ENCODE assay signal across 14 cellular contexts in genomic region chr1:153984125-153984899, GRCh38. TPM values are rescaled to one million over a fixed set of nuclear protein-coding genes. Genes with fewer than 3 reads are reported as not detected.
A peak's percentile ranks its signal among the peaks of the same experiment; 100 is the strongest.
DNase-seq lines count a peak whose midpoint lies in the region; ATAC-seq, FAIRE-seq and TF ChIP-seq lines count a peak whose summit lies in the region.
"Had no signal": no experiment of that assay in that cellular context is flagged by ENCODE, and none has a peak within 500 bp of the region (broad histone marks: within the 10 kb centered on the region; RNA-seq: fewer than 3 reads in every experiment).

No MANE protein-coding gene starts in this region.

- H3K27me3 Mint-ChIP-seq in activated T-cell treated with anti-CD3 and anti-CD28 coated beads, Interleukin-2, amount 50 U/mL, for 72 hours (ENCODE audit: low read depth), result no peaks in the 10 kb centered on the region
- H3K27me3 Mint-ChIP-seq in activated T-cell treated with anti-CD3 and anti-CD28 coated beads, Interleukin-2, amount 50 U/mL, for 4 hours (ENCODE audit: low read depth), result peaks cover 7% of the 10 kb centered on the region

- H3K4me3 ChIP-seq in K562 (peak overlapping the region; percentile 55; the same call in 1 of the 2 replicates), lower lobe of right lung (peak overlapping the region; percentile 71), tibial nerve (peak overlapping the region in 1 of 4 donors; percentile 70)
- H3K4me3 ChIP-seq: GM12878 had no signal

- in situ Hi-C loops in K562 (cut with MboI), result loop anchor here (10.0 kb wide), 1 partner anchor 480 kb away; no protein-coding TSS in a partner anchor

- no peaks in the 10 kb centered on the region for H3K9me3 Mint-ChIP-seq in activated T-cell treated with anti-CD3 and anti-CD28 coated beads, Interleukin-2, amount 50 U/mL, for 72 hours
- no peaks in the 10 kb centered on the region for H3K9me3 Mint-ChIP-seq in activated T-cell treated with anti-CD3 and anti-CD28 coated beads, Interleukin-2, amount 50 U/mL, for 4 hours

- whole genome bisulfite sequencing in K562 (ENCODE audit: insufficient coverage, low coverage, missing lambda C conversion rate), result 52% methylated on average over 6 of the region's 6 CpGs
- WGBS in tibial nerve, 2 donors, result 50 to 52% methylated on average over 6 of the region's 6 CpGs

- intact Hi-C loops in K562 (cut with micrococcal nuclease) (loop anchor here (10.0 kb wide), 1 partner anchor 630 kb away; the partner anchor contains the start of gene S100A9), lower lobe of right lung (cut with DNase I) (loop anchor here (10.0 kb wide), 1 partner anchor 190 kb away; no protein-coding TSS in a partner anchor)

- TF ChIP-seq CTCF in K562 (IDR thresholded peaks at IDR 0.05 in 2 of 3, conservative IDR thresholded peaks at IDR 0.05 in 1 of 3; ENCODE audit: insufficient read depth in 2 of 3, low read depth in 1 of 3, low read length in 3 of 3), result no peak
- TF ChIP-seq CTCF in lower lobe of right lung (IDR thresholded peaks at IDR 0.05), result no peak
- no peak for TF ChIP-seq CTCF in tibial nerve (IDR thresholded peaks at IDR 0.05)

- peaks cover 15% of the 10 kb centered on the region for H3K79me2 ChIP-seq in K562 (ENCODE audit: control insufficient read depth, insufficient read depth, low read length)

- H3K27ac ChIP-seq in K562 (ENCODE audit: extremely low read depth, low read depth, low read length) (no peak overlapping the region; the same call in 2 of the 3 replicates), lower lobe of right lung (no peak overlapping the region), tibial nerve (peak overlapping the region in 3 of 4 donors; percentile 85 to 93 (median 93))

- H3K4me1 ChIP-seq in K562 (replicated peaks in 1 of 2; ENCODE audit: control insufficient read depth in 2 of 2, insufficient read depth in 2 of 2, low read length in 2 of 2), result peaks cover 5 to 15% of the 10 kb centered on the region in 2 experiments; a peak in 4 of 5 replicates
- peaks cover 26% of the 10 kb centered on the region for H3K4me1 ChIP-seq in lower lobe of right lung
- H3K4me1 ChIP-seq in tibial nerve, result peaks cover 0 to 31% (median 7%) of the 10 kb centered on the region in 4 donors
- H3K4me1 ChIP-seq: prostate gland had no signal

- CTCF ChIA-PET in K562 (lab: Yijun Ruan, JAX; ENCODE audit: low intra/inter-chr PET ratio), result no interaction called here

- no peak for TF ChIP-seq RAD21 in K562 (CRISPR knock-in tag; conservative IDR thresholded peaks at IDR 0.05 in 1 of 2, IDR thresholded peaks at IDR 0.05 in 1 of 2)

- no TSS peak for BruUV-seq in K562 (replicated peaks; lab: Mats Ljungman, UMichigan)

- TF ChIP-seq POLR2A in K562 (conservative IDR thresholded peaks at IDR 0.05), result no peak
- no peak for TF ChIP-seq POLR2A in tibial nerve (IDR thresholded peaks at IDR 0.05)

- H3K4me3 Mint-ChIP-seq in activated T-cell treated with anti-CD3 and anti-CD28 coated beads, Interleukin-2, amount 50 U/mL, for 72 hours, result peak overlapping the region; percentile 5 to 60
- H3K4me3 Mint-ChIP-seq in activated T-cell treated with anti-CD3 and anti-CD28 coated beads, Interleukin-2, amount 50 U/mL, for 4 hours, result no peak overlapping the region

- peaks cover 0 to 2% of the 10 kb centered on the region in 2 donors for H3K36me3 Mint-ChIP-seq in activated T-cell treated with anti-CD3 and anti-CD28 coated beads, Interleukin-2, amount 50 U/mL, for 72 hours (ENCODE audit: insufficient read depth in 2 of 2)
- no peaks in the 10 kb centered on the region for H3K36me3 Mint-ChIP-seq in activated T-cell treated with anti-CD3 and anti-CD28 coated beads, Interleukin-2, amount 50 U/mL, for 4 hours (ENCODE audit: insufficient read depth)

- ATAC-seq in activated T-cell treated with anti-CD3 and anti-CD28 coated beads, Interleukin-2, amount 50 U/mL, for 72 hours (replicated peaks in 1 of 2), result no peak
- ATAC-seq in activated T-cell treated with anti-CD3 and anti-CD28 coated beads, Interleukin-2, amount 50 U/mL, for 4 hours, result no peak
- ATAC-seq in K562 (no peak), lower lobe of right lung (no peak), GM19467 (IDR thresholded peaks at IDR 0.05; ENCODE audit: unreplicated experiment) (no peak), GM21360 (IDR thresholded peaks at IDR 0.05; ENCODE audit: unreplicated experiment) (no peak)
- ATAC-seq: GM12878 had no signal

- POLR2A ChIA-PET in K562 (lab: Yijun Ruan, JAX), result interaction anchor here (0.6 to 1.8 kb wide), 3 partner anchors 10 to 120 kb away, joined by 3 to 6 read pairs (median 5); partner anchors contain the start of gene DENND4B

- no peak for DNase-seq in activated T-cell treated with anti-CD3 and anti-CD28 coated beads, Interleukin-2, amount 50 U/mL, for 72 hours
- DNase-seq in activated T-cell treated with anti-CD3 and anti-CD28 coated beads, Interleukin-2, amount 50 U/mL, for 4 hours, result no peak
- DNase-seq in K562 (ENCODE audit: extremely low read depth in 1 of 4, low spot score in 3 of 4), result no peak
- no peak for DNase-seq in lower lobe of right lung
- DNase-seq in tibial nerve (ENCODE audit: low spot score in 2 of 2), result no peak
- no peak for DNase-seq in dedifferentiated amniotic fluid mesenchymal stem cell (ENCODE audit: extremely low spot score)
- DNase-seq: activated CD8-positive, alpha-beta memory T cell treated with anti-CD3 and anti-CD28 coated beads for 24 hours; H7; NCI-H2029 treated with DMSO at 0.1 percent for 48 hours; stimulated activated CD8-positive, alpha-beta memory T cell treated with anti-CD3 and anti-CD28 coated beads, Interleukin-4, amount 100 ng/mL, for 48 hours had no signal

- peak overlapping the region; percentile 94 for H3K4me2 ChIP-seq in K562 (ENCODE audit: insufficient read depth, low read length)

- H3K27ac Mint-ChIP-seq in activated T-cell treated with anti-CD3 and anti-CD28 coated beads, Interleukin-2, amount 50 U/mL, for 72 hours, result no peak overlapping the region

- TF ChIP-seq EP300 in K562 (IDR thresholded peaks at IDR 0.05; ENCODE audit: low read length) (no peak), tibial nerve (IDR thresholded peaks at IDR 0.05) (no peak)

- H3K9ac ChIP-seq in K562 (ENCODE audit: insufficient read depth in 1 of 2, low read depth in 2 of 2, low read length in 2 of 2), result peak overlapping the region in 1 of 2 experiments; percentile 89; a peak in 3 of 4 replicates

- peaks cover 21% of the 10 kb centered on the region; the same call in 2 of the 3 replicates for H3K36me3 ChIP-seq in K562 (ENCODE audit: control insufficient read depth, insufficient read depth, low read length)
- peaks cover 31% of the 10 kb centered on the region for H3K36me3 ChIP-seq in lower lobe of right lung
- H3K36me3 ChIP-seq in tibial nerve, result peaks cover 0 to 41% (median 0%) of the 10 kb centered on the region in 3 donors
- H3K36me3 ChIP-seq: prostate gland had no signal

- no peaks in the 10 kb centered on the region for H3K9me3 ChIP-seq in K562 (replicated peaks; ENCODE audit: control insufficient read depth, insufficient read depth, low read depth, low read length)
- H3K9me3 ChIP-seq in lower lobe of right lung, result no peaks in the 10 kb centered on the region
- H3K9me3 ChIP-seq in tibial nerve, result no peaks in the 10 kb centered on the region
- H3K9me3 ChIP-seq: prostate gland had no signal

- H3K27me3 ChIP-seq in K562 (ENCODE audit: control insufficient read depth in 2 of 2, insufficient read depth in 2 of 2, low read length in 2 of 2), result no peaks in the 10 kb centered on the region
- H3K27me3 ChIP-seq in lower lobe of right lung (ENCODE audit: low read depth), result no peaks in the 10 kb centered on the region
- H3K27me3 ChIP-seq in tibial nerve, result no peaks in the 10 kb centered on the region

- peaks cover 37% of the 10 kb centered on the region for H3K4me1 Mint-ChIP-seq in activated T-cell treated with anti-CD3 and anti-CD28 coated beads, Interleukin-2, amount 50 U/mL, for 72 hours (ENCODE audit: low read depth)
- H3K4me1 Mint-ChIP-seq in activated T-cell treated with anti-CD3 and anti-CD28 coated beads, Interleukin-2, amount 50 U/mL, for 4 hours (ENCODE audit: low read depth), result peaks cover 27% of the 10 kb centered on the region

- H3K9me1 ChIP-seq in K562 (ENCODE audit: control insufficient read depth, insufficient read depth, low read length), result no peaks in the 10 kb centered on the region

- no peak overlapping the region for H2AFZ ChIP-seq in K562 (ENCODE audit: low read depth, low read length)

- no peak for FAIRE-seq in K562 (lab: Jason Lieb, UNC)
- FAIRE-seq: GM12878 had no signal

- H4K20me1 ChIP-seq in K562 (replicated peaks; ENCODE audit: control insufficient read depth, insufficient read depth, low read length), result no peaks in the 10 kb centered on the region

RNA-seq across cellular contexts. Expression of gene RAB13, which starts 1.8 kb away (rescaled TPM):
- total RNA-seq in activated T-cell treated with anti-CD3 and anti-CD28 coated beads, Interleukin-2, amount 50 U/mL, for 72 hours, result 10 to 100 TPM; 33.9 to 62.7 TPM
- 10 to 100 TPM in 1 of 3 donors, 1 to 10 TPM in 2; 7.0 to 16.0 (median 9.3) TPM for total RNA-seq in activated T-cell treated with anti-CD3 and anti-CD28 coated beads, Interleukin-2, amount 50 U/mL, for 4 hours
- 18.1 and 19.7 TPM in 2 replicates for total RNA-seq in K562 (2011; cell fraction: chromatin; rRNA removed; ENCODE audit: low replicate concordance)
- 11.4 and 14.2 TPM in 2 replicates for total RNA-seq in K562 (2011; cell fraction: nucleolus; rRNA removed)
- total RNA-seq in K562 (2011; cell fraction: nucleoplasm; rRNA removed), result 15.5 and 25.3 TPM in 2 replicates
- total RNA-seq in K562 (2014; rRNA removed), result 29.0 and 32.3 TPM in 2 replicates
- 33.5 and 37.2 TPM in 2 replicates for total RNA-seq in K562 (2014; rRNA removed; fragmentation: Illumina TruSeq; extraction: Trizol)
- 37.2 and 39.8 TPM in 2 replicates for total RNA-seq in K562 (2015; rRNA removed; fragmentation: Illumina TruSeq; extraction: Trizol)
- 53.4 and 66.2 TPM in 2 replicates for total RNA-seq in K562 (2021)
- polyA plus RNA-seq in K562 (2011; rRNA removed), result 42.2 and 62.0 TPM in 2 replicates
- 34.9 and 37.6 TPM in 2 replicates for polyA plus RNA-seq in K562 (2011; cell fraction: cytosol; rRNA removed)
- polyA plus RNA-seq in K562 (2011; cell fraction: nucleus; rRNA removed), result 16.6 and 18.3 TPM in 2 replicates
- 146 and 152 TPM in 2 replicates for polyA plus RNA-seq in K562 (2012)
- polyA plus RNA-seq in K562 (2014; fragmentation: Illumina TruSeq; extraction: Trizol), result 91.4 and 100 TPM in 2 replicates
- 10 to 100 TPM; 22.3 to 28.6 TPM for polyA plus RNA-seq in K562 (2014; fragmentation: Nextera tagmentation; extraction: Ambion mirVana)
- 68.4 and 80.2 TPM in 2 replicates for polyA plus RNA-seq in K562 (2014; rRNA removed)
- polyA minus RNA-seq in K562 (2011; rRNA and poly(A)+ RNA removed), result 47.3 and 54.9 TPM in 2 replicates
- 20.3 and 21.0 TPM in 2 replicates for polyA minus RNA-seq in K562 (2011; cell fraction: cytosol; rRNA and poly(A)+ RNA removed)
- polyA minus RNA-seq in K562 (2011; cell fraction: nucleus; rRNA and poly(A)+ RNA removed), result 7.7 and 10.7 TPM in 2 replicates
- 103 TPM for total RNA-seq in lower lobe of right lung
- 10 to 100 TPM; 23.0 to 60.3 (median 32.0) TPM for total RNA-seq in tibial nerve

RNA-seq across cellular contexts. Expression of gene RPS27, which starts 6.2 kb away (rescaled TPM):
- 1,000 to 10,000 TPM; 1,821 to 1,822 TPM for total RNA-seq in activated T-cell treated with anti-CD3 and anti-CD28 coated beads, Interleukin-2, amount 50 U/mL, for 72 hours
- total RNA-seq in activated T-cell treated with anti-CD3 and anti-CD28 coated beads, Interleukin-2, amount 50 U/mL, for 4 hours, result 1,000 to 10,000 TPM; 2,132 to 2,236 (median 2,176) TPM
- 416 and 654 TPM in 2 replicates for total RNA-seq in K562 (2011; cell fraction: chromatin; rRNA removed; ENCODE audit: low replicate concordance)
- total RNA-seq in K562 (2011; cell fraction: nucleolus; rRNA removed), result 1,097 and 1,212 TPM in 2 replicates
- total RNA-seq in K562 (2011; cell fraction: nucleoplasm; rRNA removed), result 1,445 and 2,827 TPM in 2 replicates
- total RNA-seq in K562 (2014; rRNA removed), result 2,623 and 3,670 TPM in 2 replicates
- 9,218 and 10,330 TPM in 2 replicates for total RNA-seq in K562 (2014; rRNA removed; fragmentation: Illumina TruSeq; extraction: Trizol)
- 6,260 and 6,706 TPM in 2 replicates for total RNA-seq in K562 (2015; rRNA removed; fragmentation: Illumina TruSeq; extraction: Trizol)
- total RNA-seq in K562 (2021), result 2,091 and 2,307 TPM in 2 replicates
- polyA plus RNA-seq in K562 (2011; rRNA removed), result 9,377 and 10,263 TPM in 2 replicates
- polyA plus RNA-seq in K562 (2011; cell fraction: cytosol; rRNA removed), result 4,075 and 4,977 TPM in 2 replicates
- 2,986 and 4,801 TPM in 2 replicates for polyA plus RNA-seq in K562 (2011; cell fraction: nucleus; rRNA removed)
- 8,193 and 8,500 TPM in 2 replicates for polyA plus RNA-seq in K562 (2012)
- polyA plus RNA-seq in K562 (2014; fragmentation: Illumina TruSeq; extraction: Trizol), result 9,201 and 9,484 TPM in 2 replicates
- polyA plus RNA-seq in K562 (2014; fragmentation: Nextera tagmentation; extraction: Ambion mirVana), result 1,000 to 10,000 TPM; 6,302 to 8,843 TPM
- 6,001 and 6,844 TPM in 2 replicates for polyA plus RNA-seq in K562 (2014; rRNA removed)
- polyA minus RNA-seq in K562 (2011; rRNA and poly(A)+ RNA removed), result 764 and 943 TPM in 2 replicates
- polyA minus RNA-seq in K562 (2011; cell fraction: cytosol; rRNA and poly(A)+ RNA removed), result 469 and 481 TPM in 2 replicates
- polyA minus RNA-seq in K562 (2011; cell fraction: nucleus; rRNA and poly(A)+ RNA removed), result 274 and 543 TPM in 2 replicates
- total RNA-seq in lower lobe of right lung, result 1,826 TPM
- 1,000 to 10,000 TPM; 1,383 to 1,928 (median 1,729) TPM for total RNA-seq in tibial nerve

RNA-seq across cellular contexts. Expression of gene JTB, which starts 6.8 kb away (rescaled TPM):
- total RNA-seq in activated T-cell treated with anti-CD3 and anti-CD28 coated beads, Interleukin-2, amount 50 U/mL, for 72 hours, result 100 to 1,000 TPM; 130 to 133 TPM
- total RNA-seq in activated T-cell treated with anti-CD3 and anti-CD28 coated beads, Interleukin-2, amount 50 U/mL, for 4 hours, result 100 to 1,000 TPM; 257 to 294 (median 273) TPM
- total RNA-seq in K562 (2011; cell fraction: chromatin; rRNA removed; ENCODE audit: low replicate concordance), result 85.7 and 116 TPM in 2 replicates
- total RNA-seq in K562 (2011; cell fraction: nucleolus; rRNA removed), result 157 and 164 TPM in 2 replicates
- total RNA-seq in K562 (2011; cell fraction: nucleoplasm; rRNA removed), result 138 and 163 TPM in 2 replicates
- total RNA-seq in K562 (2014; rRNA removed) (284 and 308 TPM in 2 replicates), K562 (2014; rRNA removed; fragmentation: Illumina TruSeq; extraction: Trizol) (151 and 152 TPM in 2 replicates), K562 (2015; rRNA removed; fragmentation: Illumina TruSeq; extraction: Trizol) (125 and 131 TPM in 2 replicates), K562 (2021) (210 and 231 TPM in 2 replicates), lower lobe of right lung (121 TPM), tibial nerve (100 to 1,000 TPM; 149 to 289 (median 241) TPM)
- polyA plus RNA-seq in K562 (2011; rRNA removed) (214 and 229 TPM in 2 replicates), K562 (2014; fragmentation: Illumina TruSeq; extraction: Trizol) (108 and 134 TPM in 2 replicates), K562 (2014; fragmentation: Nextera tagmentation; extraction: Ambion mirVana) (10 to 100 TPM; 24.7 to 36.7 TPM), K562 (2014; rRNA removed) (263 and 286 TPM in 2 replicates)
- 262 and 324 TPM in 2 replicates for polyA plus RNA-seq in K562 (2011; cell fraction: cytosol; rRNA removed)
- 188 and 255 TPM in 2 replicates for polyA plus RNA-seq in K562 (2011; cell fraction: nucleus; rRNA removed)
- 144 and 178 TPM in 2 replicates for polyA plus RNA-seq in K562 (2012)
- polyA minus RNA-seq in K562 (2011; rRNA and poly(A)+ RNA removed), result 63.0 and 69.5 TPM in 2 replicates
- 53.1 and 69.1 TPM in 2 replicates for polyA minus RNA-seq in K562 (2011; cell fraction: cytosol; rRNA and poly(A)+ RNA removed)
- polyA minus RNA-seq in K562 (2011; cell fraction: nucleus; rRNA and poly(A)+ RNA removed), result 32.9 and 38.3 TPM in 2 replicates

RNA-seq across cellular contexts. Expression of gene CREB3L4, which starts 16.6 kb away (rescaled TPM):
- 10 to 100 TPM; 13.7 to 13.9 TPM for total RNA-seq in activated T-cell treated with anti-CD3 and anti-CD28 coated beads, Interleukin-2, amount 50 U/mL, for 72 hours
- 1 to 10 TPM; 4.2 to 4.3 (median 4.3) TPM for total RNA-seq in activated T-cell treated with anti-CD3 and anti-CD28 coated beads, Interleukin-2, amount 50 U/mL, for 4 hours
- total RNA-seq in K562 (2011; cell fraction: chromatin; rRNA removed; ENCODE audit: low replicate concordance), result 34.5 and 62.3 TPM in 2 replicates
- total RNA-seq in K562 (2011; cell fraction: nucleolus; rRNA removed), result 45.7 and 50.8 TPM in 2 replicates
- 31.9 and 42.5 TPM in 2 replicates for total RNA-seq in K562 (2011; cell fraction: nucleoplasm; rRNA removed)
- total RNA-seq in K562 (2014; rRNA removed) (13.5 and 13.9 TPM in 2 replicates), K562 (2014; rRNA removed; fragmentation: Illumina TruSeq; extraction: Trizol) (10.7 and 11.3 TPM in 2 replicates), K562 (2015; rRNA removed; fragmentation: Illumina TruSeq; extraction: Trizol) (9.6 and 9.9 TPM in 2 replicates), K562 (2021) (11.1 and 12.7 TPM in 2 replicates), lower lobe of right lung (12.2 TPM), tibial nerve (10 to 100 TPM; 10.2 to 17.5 (median 11.4) TPM)
- polyA plus RNA-seq in K562 (2011; rRNA removed) (18.6 and 23.7 TPM in 2 replicates), K562 (2014; fragmentation: Illumina TruSeq; extraction: Trizol) (13.9 and 14.3 TPM in 2 replicates), K562 (2014; fragmentation: Nextera tagmentation; extraction: Ambion mirVana) (10 to 100 TPM; 13.3 to 17.2 TPM), K562 (2014; rRNA removed) (16.6 and 17.7 TPM in 2 replicates)
- polyA plus RNA-seq in K562 (2011; cell fraction: cytosol; rRNA removed), result 22.6 and 23.0 TPM in 2 replicates
- 62.9 and 71.1 TPM in 2 replicates for polyA plus RNA-seq in K562 (2011; cell fraction: nucleus; rRNA removed)
- 10.1 and 29.4 TPM in 2 replicates for polyA plus RNA-seq in K562 (2012)
- 15.3 and 15.8 TPM in 2 replicates for polyA minus RNA-seq in K562 (2011; rRNA and poly(A)+ RNA removed)
- polyA minus RNA-seq in K562 (2011; cell fraction: cytosol; rRNA and poly(A)+ RNA removed), result 8.3 and 8.4 TPM in 2 replicates
- 13.9 and 19.8 TPM in 2 replicates for polyA minus RNA-seq in K562 (2011; cell fraction: nucleus; rRNA and poly(A)+ RNA removed)

RNA-seq across cellular contexts. Expression of gene SLC39A1, which starts 21.0 kb away (rescaled TPM):
- 10 to 100 TPM; 86.5 to 90.7 TPM for total RNA-seq in activated T-cell treated with anti-CD3 and anti-CD28 coated beads, Interleukin-2, amount 50 U/mL, for 72 hours
- total RNA-seq in activated T-cell treated with anti-CD3 and anti-CD28 coated beads, Interleukin-2, amount 50 U/mL, for 4 hours, result 10 to 100 TPM; 72.6 to 79.3 (median 73.9) TPM
- 31.6 and 67.2 TPM in 2 replicates for total RNA-seq in K562 (2011; cell fraction: chromatin; rRNA removed; ENCODE audit: low replicate concordance)
- 106 and 118 TPM in 2 replicates for total RNA-seq in K562 (2011; cell fraction: nucleolus; rRNA removed)
- total RNA-seq in K562 (2011; cell fraction: nucleoplasm; rRNA removed), result 87.4 and 103 TPM in 2 replicates
- total RNA-seq in K562 (2014; rRNA removed), result 81.1 and 88.3 TPM in 2 replicates
- total RNA-seq in K562 (2014; rRNA removed; fragmentation: Illumina TruSeq; extraction: Trizol), result 43.0 and 45.3 TPM in 2 replicates
- 62.5 and 62.7 TPM in 2 replicates for total RNA-seq in K562 (2015; rRNA removed; fragmentation: Illumina TruSeq; extraction: Trizol)
- total RNA-seq in K562 (2021), result 70.2 and 70.6 TPM in 2 replicates
- polyA plus RNA-seq in K562 (2011; rRNA removed), result 52.9 and 61.3 TPM in 2 replicates
- 98.7 and 108 TPM in 2 replicates for polyA plus RNA-seq in K562 (2011; cell fraction: cytosol; rRNA removed)
- polyA plus RNA-seq in K562 (2011; cell fraction: nucleus; rRNA removed), result 34.7 and 36.6 TPM in 2 replicates
- 65.9 and 66.7 TPM in 2 replicates for polyA plus RNA-seq in K562 (2012)
- polyA plus RNA-seq in K562 (2014; fragmentation: Illumina TruSeq; extraction: Trizol), result 72.8 and 84.3 TPM in 2 replicates
- polyA plus RNA-seq in K562 (2014; fragmentation: Nextera tagmentation; extraction: Ambion mirVana), result 10 to 100 TPM in 1 of 2 experiments, 1 to 10 TPM in 1; 9.9 to 12.9 TPM
- 69.5 and 76.1 TPM in 2 replicates for polyA plus RNA-seq in K562 (2014; rRNA removed)
- 43.9 and 46.0 TPM in 2 replicates for polyA minus RNA-seq in K562 (2011; rRNA and poly(A)+ RNA removed)
- polyA minus RNA-seq in K562 (2011; cell fraction: cytosol; rRNA and poly(A)+ RNA removed), result 37.1 and 42.1 TPM in 2 replicates
- polyA minus RNA-seq in K562 (2011; cell fraction: nucleus; rRNA and poly(A)+ RNA removed), result 15.1 and 25.0 TPM in 2 replicates
- 98.4 TPM for total RNA-seq in lower lobe of right lung
- total RNA-seq in tibial nerve, result 100 to 1,000 TPM in 1 of 4 donors, 10 to 100 TPM in 3; 81.0 to 157 (median 92.4) TPM

Comparison
In these comparisons a context has a peak if more than half of its experiments do, and no peak if none do; other contexts are left out.
1. H3K27ac ChIP-seq: peak in tibial nerve (3 of 4); none in K562 (single experiment) and lower lobe of right lung (single experiment).